10 cellular contexts compared by ENCODE assay signal in genomic region chr18:74351354-74351753, GRCh38. TPM values are rescaled to one million over a fixed set of nuclear protein-coding genes. Genes with fewer than 3 reads are reported as not detected.
DNase-seq lines count a peak whose midpoint lies in the region; ATAC-seq, FAIRE-seq and TF ChIP-seq lines count a peak whose summit lies in the region.
"Had no signal": no experiment of that assay in that cellular context is flagged by ENCODE, and none has a peak within 500 bp of the region (broad histone marks: within the 10 kb centered on the region; RNA-seq: fewer than 3 reads in every experiment).

No MANE protein-coding gene starts in this region.

- no peaks in the 10 kb centered on the region for H3K36me3 ChIP-seq in Panc1 (ENCODE audit: control insufficient read depth, insufficient read depth, low read length)
- H3K36me3 ChIP-seq in left lung = no peaks in the 10 kb centered on the region
- H3K36me3 ChIP-seq in kidney (ENCODE audit: control insufficient read depth in 1 of 2, insufficient read depth in 2 of 2, low read length in 2 of 2) = no peaks in the 10 kb centered on the region
- no peaks in the 10 kb centered on the region for H3K36me3 ChIP-seq in Caco-2 (ENCODE audit: control insufficient read depth, insufficient read depth, low read length)

- in situ Hi-C loops in Panc1 (cut with HindIII; ENCODE audit: low pct_unique_long_range_greater_than_20kb, low sequenced_read_pairs) = no loop called here

- peaks cover 20% of the 10 kb centered on the region for H3K27me3 ChIP-seq in Panc1 (ENCODE audit: control insufficient read depth, insufficient read depth, low read length)
- no peaks in the 10 kb centered on the region for H3K27me3 ChIP-seq in left lung
- H3K27me3 ChIP-seq in Caco-2 (replicated peaks; ENCODE audit: control insufficient read depth, insufficient read depth, low read length) = no peaks in the 10 kb centered on the region

- ATAC-seq in GM18508 (IDR thresholded peaks at IDR 0.05; ENCODE audit: insufficient read depth, unreplicated experiment) (peak; percentile 65), HG02678 (IDR thresholded peaks at IDR 0.05; ENCODE audit: unreplicated experiment) (peak; percentile 62), Panc1 (no peak; the same call in 1 of the 2 replicates), left lung (peak; percentile 16)

- H3K27ac ChIP-seq in Panc1 (ENCODE audit: low read length) (no peak overlapping the region), left lung (no peak overlapping the region), kidney (ENCODE audit: low read depth in 2 of 2, low read length in 2 of 2) (no peak overlapping the region)

- CTCF ChIA-PET in Panc1 (lab: Charles Lee) (no interaction called here), Caco-2 (lab: Charles Lee) (no interaction called here)

- H3K4me1 ChIP-seq in Panc1 (ENCODE audit: control insufficient read depth, insufficient read depth, low read length) (no peaks in the 10 kb centered on the region), left lung (no peaks in the 10 kb centered on the region), kidney (ENCODE audit: control insufficient read depth in 1 of 2, insufficient read depth in 1 of 2, low read depth in 1 of 2, low read length in 2 of 2) (no peaks in the 10 kb centered on the region), Caco-2 (no peaks in the 10 kb centered on the region)

- peak; percentile 20 for DNase-seq in Panc1 (ENCODE audit: low read depth, low spot score)
- no peak for DNase-seq in left lung
- no peak for DNase-seq in kidney
- no peak for DNase-seq in KG1 (lab: John Stamatoyannopoulos, UW)
- DNase-seq in mesothelial cell of epicardium (ENCODE audit: low spot score in 2 of 2, unreplicated experiment in 2 of 2) = no peak
- DNase-seq in Caco-2 = no peak
- DNase-seq: head of caudate nucleus, NCI-H187 treated with DMSO at 0.1 percent for 48 hours had no signal

- H3K4me3 ChIP-seq in Panc1 (ENCODE audit: low read depth in 2 of 2, low read length in 2 of 2) (no peak overlapping the region), left lung (no peak overlapping the region), kidney (ENCODE audit: low read length in 2 of 2) (no peak overlapping the region), Caco-2 (ENCODE audit: low read depth, low read length) (no peak overlapping the region)

- FAIRE-seq in kidney (lab: Jason Lieb, UNC) = no peak

- H3K36me3 Mint-ChIP-seq in mesothelial cell of epicardium (no peaks in the 10 kb centered on the region), Caco-2 (ENCODE audit: insufficient read depth, unreplicated experiment) (no peaks in the 10 kb centered on the region)

- intact Hi-C loops in Panc1 (cut with micrococcal nuclease; ENCODE audit: unreplicated experiment) = no loop called here
- intact Hi-C loops in left lung (cut with DNase I) = loop anchor here in 1 of 2 donors (5.0 kb wide), 3 partner anchors 121 to 206 kb away; no protein-coding TSS in a partner anchor
- intact Hi-C loops in kidney (cut with DNase I) = loop anchor here (5.0 kb wide), 2 partner anchors 141 to 201 kb away; no protein-coding TSS in a partner anchor
- intact Hi-C loops in Caco-2 (cut with micrococcal nuclease; ENCODE audit: unreplicated experiment) = loop anchor here (5.0 kb wide), 1 partner anchor 126 kb away; no protein-coding TSS in a partner anchor

- H3K27ac Mint-ChIP-seq in mesothelial cell of epicardium = no peak overlapping the region
- no peak overlapping the region for H3K27ac Mint-ChIP-seq in Caco-2 (ENCODE audit: unreplicated experiment)

- TF ChIP-seq CTCF in Panc1 (IDR thresholded peaks at IDR 0.05) (no peak), left lung (IDR thresholded peaks at IDR 0.05) (no peak), kidney (IDR thresholded peaks at IDR 0.05; ENCODE audit: borderline replicate concordance, extremely low read depth, insufficient read depth) (no peak), mesothelial cell of epicardium (IDR thresholded peaks at IDR 0.05; ENCODE audit: unreplicated experiment) (no peak), Caco-2 (IDR thresholded peaks at IDR 0.05; ENCODE audit: insufficient read depth in 1 of 2, low read depth in 1 of 2, low read length in 1 of 2, severe bottlenecking in 1 of 2, unreplicated experiment in 1 of 2) (no peak)

- POLR2A ChIA-PET in Panc1 (lab: Charles Lee) (no interaction called here), Caco-2 (lab: Charles Lee) (no interaction called here)

- H3K9me3 Mint-ChIP-seq in mesothelial cell of epicardium (no peaks in the 10 kb centered on the region), Caco-2 (ENCODE audit: unreplicated experiment) (no peaks in the 10 kb centered on the region)

- no peak overlapping the region for H3K9ac ChIP-seq in kidney (ENCODE audit: low read length in 2 of 2)

- H3K4me3 Mint-ChIP-seq in mesothelial cell of epicardium (no peak overlapping the region), Caco-2 (ENCODE audit: unreplicated experiment) (no peak overlapping the region)

- H3K27me3 Mint-ChIP-seq in mesothelial cell of epicardium (ENCODE audit: low read depth) (peaks cover 28% of the 10 kb centered on the region), Caco-2 (ENCODE audit: insufficient read depth, unreplicated experiment) (no peaks in the 10 kb centered on the region)

- no peaks in the 10 kb centered on the region for H3K9me3 ChIP-seq in Panc1 (ENCODE audit: control insufficient read depth, insufficient read depth, low read depth, low read length)
- no peaks in the 10 kb centered on the region for H3K9me3 ChIP-seq in left lung
- no peaks in the 10 kb centered on the region for H3K9me3 ChIP-seq in kidney (ENCODE audit: control insufficient read depth in 1 of 2, low read length in 2 of 2)
- no peaks in the 10 kb centered on the region for H3K9me3 ChIP-seq in Caco-2

- BruUV-seq in Panc1 (replicated peaks; lab: Mats Ljungman, UMichigan) = no TSS peak
- BruUV-seq in Caco-2 (replicated peaks; lab: Mats Ljungman, UMichigan) = no TSS peak

- H3K4me1 Mint-ChIP-seq in mesothelial cell of epicardium (no peaks in the 10 kb centered on the region), Caco-2 (ENCODE audit: low read depth, unreplicated experiment) (no peaks in the 10 kb centered on the region)

RNA-seq across cellular contexts. Expression of gene C18orf63, which starts 35.7 kb away (rescaled TPM):
- total RNA-seq in Panc1 (2021; ENCODE audit: unreplicated experiment) = not detected
- polyA plus RNA-seq in Panc1 (2012; ENCODE audit: insufficient read length) = not detected
- under 1 TPM; 0.16 to 0.26 TPM for total RNA-seq in left lung
- total RNA-seq in kidney = not detected
- not detected for polyA plus RNA-seq in kidney (ENCODE audit: insufficient read depth, low read depth, low replicate concordance)
- not detected in 3 replicates for total RNA-seq in mesothelial cell of epicardium
- total RNA-seq in Caco-2 (2022) = 0.07 TPM in 1 of 2 replicates, not detected in the other

RNA-seq across cellular contexts. Expression of gene CYB5A, which starts 59.6 kb away (rescaled TPM):
- 51.3 TPM for total RNA-seq in Panc1 (2021; ENCODE audit: unreplicated experiment)
- polyA plus RNA-seq in Panc1 (2012; ENCODE audit: insufficient read length) = 88.7 TPM
- total RNA-seq in left lung = 100 to 1,000 TPM; 347 to 508 TPM
- total RNA-seq in kidney = 243 TPM
- 1,143 TPM for polyA plus RNA-seq in kidney (ENCODE audit: insufficient read depth, low read depth, low replicate concordance)
- 36.5 to 46.5 TPM (median 37.6 TPM) in 3 replicates for total RNA-seq in mesothelial cell of epicardium
- total RNA-seq in Caco-2 (2022) = 103 and 105 TPM in 2 replicates
